Comparison of ENCODE assay signal across 1 cellular context in genomic region chrX:72572248-72573157, GRCh38.
A peak's percentile ranks its signal among the peaks of the same experiment; 100 is the strongest.
TF ChIP-seq lines count a peak whose summit lies in the region.

Gene HDAC8 (minus strand): TSS chrX:72572843. CDS start chrX:72572761, 82 bp downstream.

TF ChIP-seq in GM12878, 131 proteins besides CTCF, POLR2A, EP300 and RAD21 (continued from another document):
- TF ChIP-seq, protein P1, sequence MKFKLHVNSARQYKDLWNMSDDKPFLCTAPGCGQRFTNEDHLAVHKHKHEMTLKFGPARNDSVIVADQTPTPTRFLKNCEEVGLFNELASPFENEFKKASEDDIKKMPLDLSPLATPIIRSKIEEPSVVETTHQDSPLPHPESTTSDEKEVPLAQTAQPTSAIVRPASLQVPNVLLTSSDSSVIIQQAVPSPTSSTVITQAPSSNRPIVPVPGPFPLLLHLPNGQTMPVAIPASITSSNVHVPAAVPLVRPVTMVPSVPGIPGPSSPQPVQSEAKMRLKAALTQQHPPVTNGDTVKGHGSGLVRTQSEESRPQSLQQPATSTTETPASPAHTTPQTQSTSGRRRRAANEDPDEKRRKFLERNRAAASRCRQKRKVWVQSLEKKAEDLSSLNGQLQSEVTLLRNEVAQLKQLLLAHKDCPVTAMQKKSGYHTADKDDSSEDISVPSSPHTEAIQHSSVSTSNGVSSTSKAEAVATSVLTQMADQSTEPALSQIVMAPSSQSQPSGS (IDR thresholded peaks at IDR 0.05; ENCODE audit: low read length): no peak
- TF ChIP-seq NFIC (IDR thresholded peaks at IDR 0.05; ENCODE audit: low read depth, low read length) (no peak; the same call in 1 of the 2 replicates), CREM (IDR thresholded peaks at IDR 0.05; ENCODE audit: low read depth) (peak; percentile 87), MLLT1 (IDR thresholded peaks at IDR 0.05) (peak; percentile 84), CREB1 (IDR thresholded peaks at IDR 0.05; ENCODE audit: low read depth) (peak; percentile 84), ZNF24 (IDR thresholded peaks at IDR 0.05) (no peak), ZBTB40 (IDR thresholded peaks at IDR 0.05; ENCODE audit: borderline replicate concordance) (peak; percentile 98), ZNF207 (IDR thresholded peaks at IDR 0.05; ENCODE audit: borderline replicate concordance) (peak; percentile 82), PKNOX1 (IDR thresholded peaks at IDR 0.05) (peak; percentile 47), RELA (IDR thresholded peaks at IDR 0.05; ENCODE audit: borderline replicate concordance, partially characterized antibody) (peak; percentile 23), MTA3 (IDR thresholded peaks at IDR 0.05; ENCODE audit: borderline replicate concordance, low read length) (no peak), POLR2AphosphoS5 (IDR thresholded peaks at IDR 0.05; ENCODE audit: low read length) (peak; percentile 34; the same call in 1 of the 2 replicates), GABPA (IDR thresholded peaks at IDR 0.05; ENCODE audit: low read depth) (peak; percentile 94), BACH1 (IDR thresholded peaks at IDR 0.05; ENCODE audit: borderline replicate concordance) (no peak), RB1 (IDR thresholded peaks at IDR 0.05; ENCODE audit: borderline replicate concordance) (peak; percentile 71; the same call in 1 of the 2 replicates), SKIL (IDR thresholded peaks at IDR 0.05; ENCODE audit: low read depth, poor library complexity, severe bottlenecking) (no peak), ZBED1 (IDR thresholded peaks at IDR 0.05; ENCODE audit: borderline replicate concordance) (no peak), SIX5 (IDR thresholded peaks at IDR 0.05; ENCODE audit: low read depth, low read length, severe bottlenecking) (peak; percentile 88), POU2F2 (IDR thresholded peaks at IDR 0.05; ENCODE audit: borderline replicate concordance, low read depth, low read length) (0 out of 3 replicates have a peak, but pooled peaks have one; percentile 19), SRF (IDR thresholded peaks at IDR 0.05; ENCODE audit: low read depth in 2 of 2, low read length in 2 of 2) (0 out of 4 replicates have a peak, but pooled peaks of 1 of the 2 experiments have one; percentile 40), NR2F1 (conservative IDR thresholded peaks at IDR 0.05) (no peak), NBN (IDR thresholded peaks at IDR 0.05) (peak; percentile 85), PML (IDR thresholded peaks at IDR 0.05; ENCODE audit: low read length) (peak; percentile 43; the same call in 1 of the 2 replicates), STAT1 (conservative IDR thresholded peaks at IDR 0.05) (peak; percentile 77; the same call in 1 of the 2 replicates), LARP7 (IDR thresholded peaks at IDR 0.05) (0 out of 2 replicates have a peak, but pooled peaks have one; percentile 47), RFX5 (IDR thresholded peaks at IDR 0.05; ENCODE audit: low read depth, low read length) (no peak), TCF7 (IDR thresholded peaks at IDR 0.05; ENCODE audit: borderline replicate concordance) (0 out of 2 replicates have a peak, but pooled peaks have one; percentile 38), RUNX3 (IDR thresholded peaks at IDR 0.05; ENCODE audit: low read length) (peak; percentile 72), ATF7 (IDR thresholded peaks at IDR 0.05; ENCODE audit: low read depth) (peak; percentile 58), YY1 (IDR thresholded peaks at IDR 0.05; ENCODE audit: low read depth, low read length) (peak; percentile 53; the same call in 1 of the 2 replicates)
- TF ChIP-seq, protein P2, sequence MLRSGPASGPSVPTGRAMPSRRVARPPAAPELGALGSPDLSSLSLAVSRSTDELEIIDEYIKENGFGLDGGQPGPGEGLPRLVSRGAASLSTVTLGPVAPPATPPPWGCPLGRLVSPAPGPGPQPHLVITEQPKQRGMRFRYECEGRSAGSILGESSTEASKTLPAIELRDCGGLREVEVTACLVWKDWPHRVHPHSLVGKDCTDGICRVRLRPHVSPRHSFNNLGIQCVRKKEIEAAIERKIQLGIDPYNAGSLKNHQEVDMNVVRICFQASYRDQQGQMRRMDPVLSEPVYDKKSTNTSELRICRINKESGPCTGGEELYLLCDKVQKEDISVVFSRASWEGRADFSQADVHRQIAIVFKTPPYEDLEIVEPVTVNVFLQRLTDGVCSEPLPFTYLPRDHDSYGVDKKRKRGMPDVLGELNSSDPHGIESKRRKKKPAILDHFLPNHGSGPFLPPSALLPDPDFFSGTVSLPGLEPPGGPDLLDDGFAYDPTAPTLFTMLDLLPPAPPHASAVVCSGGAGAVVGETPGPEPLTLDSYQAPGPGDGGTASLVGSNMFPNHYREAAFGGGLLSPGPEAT (IDR thresholded peaks at IDR 0.05; ENCODE audit: low read depth): peak; percentile 89
- TF ChIP-seq, protein P3, sequence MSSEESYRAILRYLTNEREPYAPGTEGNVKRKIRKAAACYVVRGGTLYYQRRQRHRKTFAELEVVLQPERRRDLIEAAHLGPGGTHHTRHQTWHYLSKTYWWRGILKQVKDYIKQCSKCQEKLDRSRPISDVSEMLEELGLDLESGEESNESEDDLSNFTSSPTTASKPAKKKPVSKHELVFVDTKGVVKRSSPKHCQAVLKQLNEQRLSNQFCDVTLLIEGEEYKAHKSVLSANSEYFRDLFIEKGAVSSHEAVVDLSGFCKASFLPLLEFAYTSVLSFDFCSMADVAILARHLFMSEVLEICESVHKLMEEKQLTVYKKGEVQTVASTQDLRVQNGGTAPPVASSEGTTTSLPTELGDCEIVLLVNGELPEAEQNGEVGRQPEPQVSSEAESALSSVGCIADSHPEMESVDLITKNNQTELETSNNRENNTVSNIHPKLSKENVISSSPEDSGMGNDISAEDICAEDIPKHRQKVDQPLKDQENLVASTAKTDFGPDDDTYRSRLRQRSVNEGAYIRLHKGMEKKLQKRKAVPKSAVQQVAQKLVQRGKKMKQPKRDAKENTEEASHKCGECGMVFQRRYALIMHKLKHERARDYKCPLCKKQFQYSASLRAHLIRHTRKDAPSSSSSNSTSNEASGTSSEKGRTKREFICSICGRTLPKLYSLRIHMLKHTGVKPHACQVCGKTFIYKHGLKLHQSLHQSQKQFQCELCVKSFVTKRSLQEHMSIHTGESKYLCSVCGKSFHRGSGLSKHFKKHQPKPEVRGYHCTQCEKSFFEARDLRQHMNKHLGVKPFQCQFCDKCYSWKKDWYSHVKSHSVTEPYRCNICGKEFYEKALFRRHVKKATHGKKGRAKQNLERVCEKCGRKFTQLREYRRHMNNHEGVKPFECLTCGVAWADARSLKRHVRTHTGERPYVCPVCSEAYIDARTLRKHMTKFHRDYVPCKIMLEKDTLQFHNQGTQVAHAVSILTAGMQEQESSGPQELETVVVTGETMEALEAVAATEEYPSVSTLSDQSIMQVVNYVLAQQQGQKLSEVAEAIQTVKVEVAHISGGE (CRISPR knock-in tag; IDR thresholded peaks at IDR 0.05): peak; percentile 90
- TF ChIP-seq, protein P4, sequence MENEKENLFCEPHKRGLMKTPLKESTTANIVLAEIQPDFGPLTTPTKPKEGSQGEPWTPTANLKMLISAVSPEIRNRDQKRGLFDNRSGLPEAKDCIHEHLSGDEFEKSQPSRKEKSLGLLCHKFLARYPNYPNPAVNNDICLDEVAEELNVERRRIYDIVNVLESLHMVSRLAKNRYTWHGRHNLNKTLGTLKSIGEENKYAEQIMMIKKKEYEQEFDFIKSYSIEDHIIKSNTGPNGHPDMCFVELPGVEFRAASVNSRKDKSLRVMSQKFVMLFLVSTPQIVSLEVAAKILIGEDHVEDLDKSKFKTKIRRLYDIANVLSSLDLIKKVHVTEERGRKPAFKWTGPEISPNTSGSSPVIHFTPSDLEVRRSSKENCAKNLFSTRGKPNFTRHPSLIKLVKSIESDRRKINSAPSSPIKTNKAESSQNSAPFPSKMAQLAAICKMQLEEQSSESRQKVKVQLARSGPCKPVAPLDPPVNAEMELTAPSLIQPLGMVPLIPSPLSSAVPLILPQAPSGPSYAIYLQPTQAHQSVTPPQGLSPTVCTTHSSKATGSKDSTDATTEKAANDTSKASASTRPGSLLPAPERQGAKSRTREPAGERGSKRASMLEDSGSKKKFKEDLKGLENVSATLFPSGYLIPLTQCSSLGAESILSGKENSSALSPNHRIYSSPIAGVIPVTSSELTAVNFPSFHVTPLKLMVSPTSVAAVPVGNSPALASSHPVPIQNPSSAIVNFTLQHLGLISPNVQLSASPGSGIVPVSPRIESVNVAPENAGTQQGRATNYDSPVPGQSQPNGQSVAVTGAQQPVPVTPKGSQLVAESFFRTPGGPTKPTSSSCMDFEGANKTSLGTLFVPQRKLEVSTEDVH (IDR thresholded peaks at IDR 0.05; ENCODE audit: low read depth, partially characterized antibody): peak; percentile 85
TF ChIP-seq in GM12878: peak in this region for 33.
